In the genomic region with DNA sequence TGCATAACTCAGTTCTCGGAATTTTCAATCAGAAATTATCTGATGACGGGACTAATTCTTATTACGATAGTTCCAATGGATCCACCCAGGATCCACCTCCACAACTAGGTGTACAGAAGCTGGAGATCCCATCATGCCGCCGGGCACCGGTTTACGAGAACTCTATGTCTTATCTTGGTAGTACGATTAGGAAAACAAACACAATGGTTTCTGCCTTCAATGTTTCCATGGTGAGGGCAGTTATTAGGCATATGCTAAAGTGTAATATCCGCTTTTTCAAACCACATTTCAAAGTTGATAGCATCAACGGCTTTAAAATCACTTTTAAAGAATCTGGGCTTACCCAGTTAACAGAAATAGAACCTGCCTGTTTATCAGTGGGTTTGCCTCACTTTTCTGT, we compare ENCODE assay signal across 20 cellular contexts.
DNase-seq lines count a peak whose midpoint lies in the region; ATAC-seq and TF ChIP-seq lines count a peak whose summit lies in the region.
"Had no signal": no experiment of that assay in that cellular context is flagged by ENCODE, and none has a peak within 500 bp of the region (broad histone marks: within the 10 kb centered on the region; RNA-seq: fewer than 3 reads in every experiment).

No MANE protein-coding gene starts in this region.

- ATAC-seq in stimulated activated effector memory CD8-positive, alpha-beta T cell treated with anti-CD3 and anti-CD28 coated beads, Interleukin-12 subunit alpha, Interleukin-12 subunit beta, amount 100 ng/mL, for 72 hours: no peak
- ATAC-seq: left ventricle myocardium superior had no signal

- no peak overlapping the region for H3K27ac ChIP-seq in WERI-Rb-1
- H3K27ac ChIP-seq: epithelial cell of prostate, hepatocyte had no signal

- no peak overlapping the region for H3K4me3 ChIP-seq in WERI-Rb-1 (ENCODE audit: low read depth, low read length)
- H3K4me3 ChIP-seq: hepatocyte, MG63, tibial nerve had no signal

- H3K4me3 Mint-ChIP-seq in stimulated activated effector memory CD8-positive, alpha-beta T cell treated with anti-CD3 and anti-CD28 coated beads, Interleukin-12 subunit alpha, Interleukin-12 subunit beta, amount 100 ng/mL, for 72 hours: peak overlapping the region; percentile 47
- H3K4me3 Mint-ChIP-seq: dendritic cell treated with granulocyte-macrophage colony-stimulating factor and Interleukin-4, amounts not matched to agents 40 ng/mL and 50 ng/mL, for 4 days; IgD-negative memory B cell had no signal

- H3K4me1 Mint-ChIP-seq in stimulated activated effector memory CD8-positive, alpha-beta T cell treated with anti-CD3 and anti-CD28 coated beads, Interleukin-12 subunit alpha, Interleukin-12 subunit beta, amount 100 ng/mL, for 72 hours: peaks cover 76% of the 10 kb centered on the region

- peak; percentile 10 for DNase-seq in stimulated activated CD4-positive, alpha-beta T cell treated with anti-CD3 and anti-CD28 coated beads, Interleukin-12 subunit alpha, Interleukin-12 subunit beta, amount 100 ng/mL, for 4 hours
- DNase-seq in stimulated activated CD4-positive, alpha-beta T cell treated with anti-CD3 and anti-CD28 coated beads, Interleukin-4, amount 100 ng/mL, for 4 hours: no peak
- peak; percentile 30 for DNase-seq in activated CD4-positive, alpha-beta T cell treated with anti-CD3 and anti-CD28 coated beads for 48 hours
- DNase-seq in central memory CD4-positive, alpha-beta T cell: peak; percentile 44
- DNase-seq in stimulated activated effector memory CD8-positive, alpha-beta T cell treated with anti-CD3 and anti-CD28 coated beads, Interleukin-12 subunit alpha, Interleukin-12 subunit beta, amount 100 ng/mL, for 72 hours (ENCODE audit: low spot score in 2 of 2): no peak
- DNase-seq in SIG-M5 treated with dmso at 0.1 percent for 504 hours (lab: John Stamatoyannopoulos, UW; ENCODE audit: unreplicated experiment) (no peak), retina (no peak), WERI-Rb-1 (no peak)
- DNase-seq: DMS79, GOT3, left ventricle myocardium superior, MG63, NCI-H1417 treated with DMSO at 0.1 percent for 48 hours, NCI-H524, T-helper 9 cell had no signal

- peak overlapping the region; percentile 98 for H3K27ac Mint-ChIP-seq in stimulated activated effector memory CD8-positive, alpha-beta T cell treated with anti-CD3 and anti-CD28 coated beads, Interleukin-12 subunit alpha, Interleukin-12 subunit beta, amount 100 ng/mL, for 72 hours
- H3K27ac Mint-ChIP-seq: IgD-negative memory B cell had no signal

- peaks cover 19% of the 10 kb centered on the region for H3K36me3 Mint-ChIP-seq in stimulated activated effector memory CD8-positive, alpha-beta T cell treated with anti-CD3 and anti-CD28 coated beads, Interleukin-12 subunit alpha, Interleukin-12 subunit beta, amount 100 ng/mL, for 72 hours
- H3K36me3 Mint-ChIP-seq: IgD-negative memory B cell had no signal

- no peak for TF ChIP-seq CTCF in WERI-Rb-1 (IDR thresholded peaks at IDR 0.05; ENCODE audit: low read depth, low read length)

- H3K36me3 ChIP-seq in WERI-Rb-1: no peaks in the 10 kb centered on the region
- H3K36me3 ChIP-seq: MG63, tibial nerve had no signal

- H3K27me3 ChIP-seq in WERI-Rb-1 (ENCODE audit: insufficient read depth, low read depth, severe bottlenecking): no peaks in the 10 kb centered on the region
- H3K27me3 ChIP-seq: hepatocyte, MG63, tibial nerve had no signal

- H3K9me3 Mint-ChIP-seq in stimulated activated effector memory CD8-positive, alpha-beta T cell treated with anti-CD3 and anti-CD28 coated beads, Interleukin-12 subunit alpha, Interleukin-12 subunit beta, amount 100 ng/mL, for 72 hours: peaks cover 7% of the 10 kb centered on the region

- no peaks in the 10 kb centered on the region for H3K9me3 ChIP-seq in WERI-Rb-1 (ENCODE audit: severe bottlenecking)
- H3K9me3 ChIP-seq: MG63, tibial nerve had no signal

Comparison
In these comparisons a context has a peak if more than half of its experiments do, and no peak if none do; other contexts are left out.
1. DNase-seq: peak in stimulated activated CD4-positive, alpha-beta T cell treated with anti-CD3 and anti-CD28 coated beads, Interleukin-12 subunit alpha, Interleukin-12 subunit beta, amount 100 ng/mL, for 4 hours (single experiment), activated CD4-positive, alpha-beta T cell treated with anti-CD3 and anti-CD28 coated beads for 48 hours (single experiment) and central memory CD4-positive, alpha-beta T cell (single experiment); none in stimulated activated CD4-positive, alpha-beta T cell treated with anti-CD3 and anti-CD28 coated beads, Interleukin-4, amount 100 ng/mL, for 4 hours (0 of 2), stimulated activated effector memory CD8-positive, alpha-beta T cell treated with anti-CD3 and anti-CD28 coated beads, Interleukin-12 subunit alpha, Interleukin-12 subunit beta, amount 100 ng/mL, for 72 hours (0 of 2), SIG-M5 treated with dmso at 0.1 percent for 504 hours (single experiment), retina (single experiment) and WERI-Rb-1 (single experiment).